ENCODE assay signal across 15 cellular contexts in the genomic region with DNA sequence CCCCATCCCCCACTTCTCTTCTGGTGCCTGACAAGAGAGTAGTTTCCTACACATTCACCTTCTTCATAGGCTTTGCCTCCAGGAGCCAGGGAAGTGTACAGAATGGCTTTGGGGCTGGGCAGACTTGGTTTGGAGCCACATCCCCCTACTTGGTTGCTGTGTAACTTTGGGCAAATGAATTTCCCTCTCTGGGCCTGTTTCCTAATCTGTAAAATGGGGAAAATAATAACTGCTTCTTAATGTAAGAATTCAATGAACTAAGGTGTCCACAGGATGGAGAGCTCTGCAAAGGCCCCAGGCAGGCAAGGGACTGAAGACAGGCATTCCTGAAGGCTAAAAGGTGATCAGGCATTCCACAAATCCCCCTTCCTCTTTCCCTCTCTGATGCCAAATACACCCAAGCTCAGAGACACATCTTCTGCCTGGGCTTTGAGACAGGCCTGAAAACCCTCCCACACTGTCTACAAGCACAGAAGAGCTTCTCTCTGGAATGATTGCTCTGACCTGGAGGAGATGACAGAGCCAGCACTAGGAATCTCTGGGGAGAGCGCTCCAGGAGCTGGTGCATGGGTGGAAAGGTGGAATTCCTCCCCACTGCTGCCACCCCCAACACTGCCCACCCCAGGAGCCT. TPM values are rescaled to one million over a fixed set of nuclear protein-coding genes. Genes with fewer than 3 reads are reported as not detected.
DNase-seq lines count a peak whose midpoint lies in the region; ATAC-seq, FAIRE-seq and TF ChIP-seq lines count a peak whose summit lies in the region.
"Had no signal": no experiment of that assay in that cellular context is flagged by ENCODE, and none has a peak within 500 bp of the region (broad histone marks: within the 10 kb centered on the region; RNA-seq: fewer than 3 reads in every experiment).

No MANE protein-coding gene starts in this region.

- no peak overlapping the region for H2BK12ac ChIP-seq in H9 (ENCODE audit: insufficient read length, low read depth, low read length)

- H3K4me3 Mint-ChIP-seq in H9 (no peak overlapping the region; a peak in 1 of 5 replicates), nephron (peak overlapping the region in 1 of 3 experiments; percentile 36)
- H3K4me3 Mint-ChIP-seq: activated B cell treated with CpG ODN at 0.5 μM for 24 hours had no signal

- no peak overlapping the region for H3K18ac ChIP-seq in H9 (ENCODE audit: insufficient read length, low read depth, low read length)

- H3K9ac ChIP-seq in H9 (ENCODE audit: extremely low read depth, insufficient read length, low read length) (no peak overlapping the region), mammary epithelial cell (ENCODE audit: insufficient read depth, low read length) (no peak overlapping the region)

- H3K79me2 ChIP-seq in H9 (ENCODE audit: insufficient read depth, low read length) = no peaks in the 10 kb centered on the region
- H3K79me2 ChIP-seq in mammary epithelial cell (ENCODE audit: insufficient read depth, low read length) = no peaks in the 10 kb centered on the region

- H3K27me3 ChIP-seq in H9 (ENCODE audit: insufficient read depth, low read length) = no peaks in the 10 kb centered on the region
- no peaks in the 10 kb centered on the region for H3K27me3 ChIP-seq in mammary epithelial cell (ENCODE audit: insufficient read depth, low read length)
- H3K27me3 ChIP-seq: ascending aorta, testis had no signal

- no peaks in the 10 kb centered on the region for H3K9me3 ChIP-seq in H9 (ENCODE audit: control insufficient read depth, low read depth, low read length)
- no peaks in the 10 kb centered on the region for H3K9me3 ChIP-seq in mammary epithelial cell (replicated peaks; ENCODE audit: insufficient read depth, low read length)
- H3K9me3 ChIP-seq: ascending aorta, testis had no signal

- H3K9me3 Mint-ChIP-seq in H9 (no peaks in the 10 kb centered on the region; a peak in 1 of 5 replicates), nephron (no peaks in the 10 kb centered on the region)
- H3K9me3 Mint-ChIP-seq: activated B cell treated with CpG ODN at 0.5 μM for 24 hours had no signal

- H3K4me3 ChIP-seq in mammary epithelial cell (replicated peaks in 1 of 3; ENCODE audit: insufficient read depth in 1 of 3, low read depth in 2 of 3, low read length in 3 of 3) = no peak overlapping the region
- H3K4me3 ChIP-seq: ascending aorta, testis had no signal

- H4K91ac ChIP-seq in H9 (ENCODE audit: insufficient read length, low read depth, low read length) = no peak overlapping the region

- FAIRE-seq in urothelium cell line (lab: Jason Lieb, UNC) = no peak
- FAIRE-seq: small intestine had no signal

- H3K27me3 Mint-ChIP-seq in H9 (ENCODE audit: low read depth) (no peaks in the 10 kb centered on the region), nephron (ENCODE audit: low read depth) (no peaks in the 10 kb centered on the region)
- H3K27me3 Mint-ChIP-seq: activated B cell treated with CpG ODN at 0.5 μM for 24 hours had no signal

- H4K20me1 ChIP-seq in H9 (ENCODE audit: control insufficient read depth, insufficient read depth, insufficient read length) (no peaks in the 10 kb centered on the region), mammary epithelial cell (ENCODE audit: insufficient read depth, low read length) (no peaks in the 10 kb centered on the region)

- DNase-seq in H9 (no peak), NCI-H226 (peak; percentile 13), mammary epithelial cell (no peak), DMS79 (lab: John Stamatoyannopoulos, UW) (no peak), urothelium cell line (ENCODE audit: low spot score) (no peak)
- DNase-seq: activated B cell treated with CpG ODN at 0.5 μM for 24 hours; activated T-cell treated with anti-CD3 and anti-CD28 coated beads for 4 hours; effector memory CD4-positive, alpha-beta T cell; left colon; testis had no signal

- intact Hi-C loops in mammary epithelial cell (cut with micrococcal nuclease) = loop anchor here (5.0 kb wide), 2 partner anchors 62 to 82 kb away; partner anchors contain the start of genes COMMD7 and DNMT3B

- H2BK20ac ChIP-seq in H9 (ENCODE audit: low read depth, low read length, poor library complexity, severe bottlenecking) = no peak overlapping the region

- peaks cover 48 to 51% of the 10 kb centered on the region in 2 experiments for H3K4me1 Mint-ChIP-seq in H9
- peaks cover 30% of the 10 kb centered on the region for H3K4me1 Mint-ChIP-seq in nephron

- no peak overlapping the region for H3K23ac ChIP-seq in H9 (ENCODE audit: insufficient read length, low read depth, low read length)

- no peak overlapping the region for H2BK15ac ChIP-seq in H9 (ENCODE audit: low read depth, low read length)

- no peak overlapping the region for H2BK5ac ChIP-seq in H9 (ENCODE audit: insufficient read length, low read length)

- no peak overlapping the region for H3K4ac ChIP-seq in H9 (ENCODE audit: low read depth, low read length)

- no peak overlapping the region for H2BK120ac ChIP-seq in H9 (ENCODE audit: low read depth, low read length, poor library complexity, severe bottlenecking)

- in situ Hi-C loops in mammary epithelial cell (cut with MboI; ENCODE audit: low sequenced_read_pairs in 2 of 2) = loop anchor here in 1 of 2 donors (5.0 kb wide), 1 partner anchor 97 kb away; no protein-coding TSS in a partner anchor

- CTCF ChIA-PET in mammary epithelial cell (lab: Charles Lee; ENCODE audit: low non-redundant PET) = interaction anchor here (0.6 kb wide), 2 partner anchors 202 to 828 kb away, joined by 3 to 8 read pairs; no protein-coding TSS in a partner anchor

- H3K79me1 ChIP-seq in H9 (ENCODE audit: insufficient read depth, low read depth, low read length, poor library complexity, severe bottlenecking) = no peaks in the 10 kb centered on the region

- H3K27ac Mint-ChIP-seq in H9 (peak overlapping the region; percentile 83 to 88 (median 87); a peak in 6 of 7 replicates), nephron (peak overlapping the region; percentile 91 to 95 (median 93))
- H3K27ac Mint-ChIP-seq: activated B cell treated with CpG ODN at 0.5 μM for 24 hours had no signal

- ATAC-seq in GM19035 (IDR thresholded peaks at IDR 0.05; ENCODE audit: unreplicated experiment) (no peak), GM18858 (IDR thresholded peaks at IDR 0.05; ENCODE audit: unreplicated experiment) (no peak)

- no peak overlapping the region for H3K56ac ChIP-seq in H9 (ENCODE audit: insufficient read length, low read depth, low read length)

- dilution Hi-C loops in mammary epithelial cell (cut with HindIII; ENCODE audit: low sequenced_read_pairs) = no loop called here

- no peak overlapping the region for H3T11ph ChIP-seq in H9 (ENCODE audit: low read length)

- H3K23me2 ChIP-seq in H9 (ENCODE audit: insufficient read length, low read depth, low read length, poor library complexity, severe bottlenecking) = no peaks in the 10 kb centered on the region

- TF ChIP-seq CTCF in H9 (conservative IDR thresholded peaks at IDR 0.05) = no peak
- no peak for TF ChIP-seq CTCF in mammary epithelial cell (conservative IDR thresholded peaks at IDR 0.05 in 1 of 2, IDR thresholded peaks at IDR 0.05 in 1 of 2; ENCODE audit: extremely low read depth in 1 of 2, insufficient read depth in 1 of 2, low read depth in 1 of 2, low read length in 2 of 2)
- no peak for TF ChIP-seq CTCF in nephron (IDR thresholded peaks at IDR 0.05; ENCODE audit: unreplicated experiment in 3 of 3)

- no CpG with 5 or more reads among the region's 1 CpG for WGBS in H9 (ENCODE audit: extremely low coverage, insufficient read length, low lambda C conversion rate)
- WGBS in mammary epithelial cell (ENCODE audit: low coverage, missing lambda C conversion rate) = no CpG with 5 or more reads among the region's 1 CpG

- H3K4me2 ChIP-seq in H9 (ENCODE audit: insufficient read depth, insufficient read length, low read length) = no peak overlapping the region
- no peak overlapping the region for H3K4me2 ChIP-seq in mammary epithelial cell (ENCODE audit: insufficient read depth, low read depth, low read length)

- H3K27ac ChIP-seq in H9 (ENCODE audit: insufficient read length, low read depth, low read length) = no peak overlapping the region
- no peak overlapping the region for H3K27ac ChIP-seq in mammary epithelial cell (ENCODE audit: insufficient read depth, low read depth, low read length)
- H3K27ac ChIP-seq: ascending aorta, testis had no signal

- H2AFZ ChIP-seq in H9 (ENCODE audit: low read length) = no peak overlapping the region
- H2AFZ ChIP-seq in mammary epithelial cell (ENCODE audit: low read depth, low read length) = peak overlapping the region; percentile 38

- H3K36me3 ChIP-seq in mammary epithelial cell (ENCODE audit: insufficient read depth, low read length) = no peaks in the 10 kb centered on the region
- H3K36me3 ChIP-seq: ascending aorta had no signal

- no peak overlapping the region for H4K8ac ChIP-seq in H9 (replicated peaks; ENCODE audit: insufficient read length, low read depth, low read length)

- BruUV-seq in mammary epithelial cell (replicated peaks; lab: Mats Ljungman, UMichigan) = no TSS peak

- peaks cover 2% of the 10 kb centered on the region; the same call in 1 of the 2 replicates for H3K4me1 ChIP-seq in H9 (ENCODE audit: insufficient read depth, low read length)
- peaks cover 20% of the 10 kb centered on the region for H3K4me1 ChIP-seq in mammary epithelial cell (ENCODE audit: insufficient read depth, low read length)
- H3K4me1 ChIP-seq: ascending aorta had no signal

- no peak overlapping the region for H4K5ac ChIP-seq in H9 (ENCODE audit: insufficient read length, low read depth, low read length)

- no peak overlapping the region for H3K14ac ChIP-seq in H9 (ENCODE audit: insufficient read depth, low read length)

- H3K36me3 Mint-ChIP-seq in H9 (ENCODE audit: insufficient read depth in 1 of 3, low read depth in 3 of 3) = peaks cover 0 to 8% (median 2%) of the 10 kb centered on the region in 3 experiments; a peak in 2 of 7 replicates
- no peaks in the 10 kb centered on the region for H3K36me3 Mint-ChIP-seq in nephron (ENCODE audit: low read depth)

- no peak overlapping the region for H2AK5ac ChIP-seq in H9 (ENCODE audit: insufficient read length, low read length)

RNA-seq across cellular contexts. Expression of gene C20orf203, which starts 6.9 kb away (rescaled TPM):
- 0.04 and 0.15 TPM in 2 replicates for total RNA-seq in H9 (2021)
- total RNA-seq in mammary epithelial cell = not detected
- polyA plus RNA-seq in mammary epithelial cell = not detected
- polyA minus RNA-seq in mammary epithelial cell = not detected
- total RNA-seq: activated B cell treated with CpG ODN at 0.5 μM for 24 hours, ascending aorta, left colon had no signal
